In the genomic region with DNA sequence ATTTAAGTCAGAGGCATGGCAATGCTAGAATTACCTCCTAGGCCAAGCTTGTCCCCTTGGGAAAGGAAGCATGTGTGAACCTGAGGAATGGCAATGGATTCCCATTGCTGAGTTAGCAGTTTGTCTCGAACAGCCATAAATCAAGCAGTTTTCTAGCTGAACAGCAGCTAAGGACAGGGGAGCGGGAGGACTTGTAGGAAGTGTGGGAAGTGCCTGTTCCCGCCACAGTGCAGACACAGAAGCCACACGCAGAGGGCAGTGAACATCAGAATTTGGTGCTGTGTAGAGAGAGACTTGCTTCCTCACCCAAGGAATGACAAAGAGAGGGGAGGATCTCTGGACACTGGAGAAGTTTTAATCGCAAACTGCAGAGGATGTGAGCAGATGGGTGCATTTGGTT, we compare ENCODE assay signal across 13 cellular contexts. TPM values are rescaled to one million over a fixed set of nuclear protein-coding genes. Genes with fewer than 3 reads are reported as not detected.
DNase-seq lines count a peak whose midpoint lies in the region; ATAC-seq and TF ChIP-seq lines count a peak whose summit lies in the region.
"Had no signal": no experiment of that assay in that cellular context is flagged by ENCODE, and none has a peak within 500 bp of the region (broad histone marks: within the 10 kb centered on the region; RNA-seq: fewer than 3 reads in every experiment).

No MANE protein-coding gene starts in this region.

- H4K20me1 ChIP-seq in GM23338 (replicated peaks; ENCODE audit: insufficient read depth), result peaks cover 68% of the 10 kb centered on the region

- H2AFZ ChIP-seq in GM23338, result no peak overlapping the region

- H3K4me1 ChIP-seq in GM23338 (ENCODE audit: insufficient read depth) (peaks cover 52% of the 10 kb centered on the region), iPS-20b (ENCODE audit: insufficient read depth, low read length) (peaks cover 21% of the 10 kb centered on the region)

- no peaks in the 10 kb centered on the region for H3K9me2 ChIP-seq in GM23338 (ENCODE audit: insufficient read depth)

- H3K4me1 Mint-ChIP-seq in GM23338, result peaks cover 60% of the 10 kb centered on the region
- H3K4me1 Mint-ChIP-seq in activated T-helper 2 cell treated with anti-CD3 and anti-CD28 coated beads, Interferon-gamma antibody, Interleukin-2, Interleukin-4, amounts not matched to agents 10 μg/mL and 5 μg/mL and 100 μg/mL, durations not matched to agents 14 hours and 24 hours and 36 hours (ENCODE audit: low read depth), result peaks cover 51% of the 10 kb centered on the region

- peak overlapping the region; percentile 98 for H3K4me3 ChIP-seq in GM23338
- H3K4me3 ChIP-seq in iPS-20b (ENCODE audit: low read length), result peak overlapping the region; percentile 98; the same call in 1 of the 2 replicates
- H3K4me3 ChIP-seq: adrenal gland had no signal

- no peak for ATAC-seq in GM23338
- ATAC-seq in GM18511 (IDR thresholded peaks at IDR 0.05; ENCODE audit: unreplicated experiment), result no peak
- ATAC-seq: naive thymus-derived CD8-positive, alpha-beta T cell had no signal

- H3F3A ChIP-seq in GM23338 (replicated peaks; ENCODE audit: low read depth), result peaks cover 14% of the 10 kb centered on the region

- intact Hi-C loops in activated T-helper 2 cell treated with anti-CD3 and anti-CD28 coated beads, Interferon-gamma antibody, Interleukin-2, Interleukin-4, amounts not matched to agents 10 μg/mL and 5 μg/mL and 100 μg/mL, durations not matched to agents 14 hours and 24 hours and 36 hours (cut with micrococcal nuclease), result no loop called here

- H3K27me3 ChIP-seq in GM23338 (ENCODE audit: insufficient read depth), result no peaks in the 10 kb centered on the region
- no peaks in the 10 kb centered on the region for H3K27me3 ChIP-seq in iPS-20b (ENCODE audit: insufficient read depth, low read length)

- H3K36me3 Mint-ChIP-seq in GM23338 (ENCODE audit: low read depth), result peaks cover 74% of the 10 kb centered on the region
- peaks cover 27% of the 10 kb centered on the region for H3K36me3 Mint-ChIP-seq in activated T-helper 2 cell treated with anti-CD3 and anti-CD28 coated beads, Interferon-gamma antibody, Interleukin-2, Interleukin-4, amounts not matched to agents 10 μg/mL and 5 μg/mL and 100 μg/mL, durations not matched to agents 14 hours and 24 hours and 36 hours (ENCODE audit: low read depth)
- H3K36me3 Mint-ChIP-seq: IgD-negative memory B cell had no signal

- H3K4me3 Mint-ChIP-seq in GM23338, result peak overlapping the region; percentile 99
- no peak overlapping the region for H3K4me3 Mint-ChIP-seq in activated T-helper 2 cell treated with anti-CD3 and anti-CD28 coated beads, Interferon-gamma antibody, Interleukin-2, Interleukin-4, amounts not matched to agents 10 μg/mL and 5 μg/mL and 100 μg/mL, durations not matched to agents 14 hours and 24 hours and 36 hours (ENCODE audit: low read depth)
- H3K4me3 Mint-ChIP-seq: IgD-negative memory B cell had no signal

- H3K9me3 ChIP-seq in iPS-20b (ENCODE audit: insufficient read depth, low read depth, low read length), result no peaks in the 10 kb centered on the region
- H3K9me3 ChIP-seq: adrenal gland had no signal

- H3K36me3 ChIP-seq in GM23338 (ENCODE audit: insufficient read depth) (peaks cover 17% of the 10 kb centered on the region), iPS-20b (ENCODE audit: insufficient read depth, low read depth, low read length) (peaks cover 38% of the 10 kb centered on the region; the same call in 1 of the 2 replicates)
- H3K36me3 ChIP-seq: adrenal gland had no signal

- DNase-seq in AG08395 (ENCODE audit: low spot score) (peak; percentile 7), GM23338 (ENCODE audit: low spot score) (peak; percentile 35), NCI-H2196 treated with DMSO at 0.1 percent for 48 hours (lab: John Stamatoyannopoulos, UW; ENCODE audit: unreplicated experiment) (no peak), cerebellar nuclear complex (lab: John Stamatoyannopoulos, UW) (no peak), 8988T (no peak)
- DNase-seq in activated T-helper 2 cell treated with anti-CD3 and anti-CD28 coated beads, Interferon-gamma antibody, Interleukin-2, Interleukin-4, amounts not matched to agents 10 μg/mL and 5 μg/mL and 100 μg/mL, durations not matched to agents 14 hours and 24 hours and 36 hours (ENCODE audit: low spot score), result no peak
- DNase-seq: adrenal gland; naive thymus-derived CD8-positive, alpha-beta T cell; stimulated activated CD4-positive, alpha-beta T cell treated with anti-CD3 and anti-CD28 coated beads, Interleukin-2, amount 100 ng/mL, for 48 hours had no signal

- peak overlapping the region; percentile 91 for H3K4me2 ChIP-seq in GM23338

- peaks cover 6% of the 10 kb centered on the region; the same call in 2 of the 3 replicates for H3K9me3 Mint-ChIP-seq in GM23338
- H3K9me3 Mint-ChIP-seq in activated T-helper 2 cell treated with anti-CD3 and anti-CD28 coated beads, Interferon-gamma antibody, Interleukin-2, Interleukin-4, amounts not matched to agents 10 μg/mL and 5 μg/mL and 100 μg/mL, durations not matched to agents 14 hours and 24 hours and 36 hours, result no peaks in the 10 kb centered on the region
- H3K9me3 Mint-ChIP-seq: IgD-negative memory B cell had no signal

- peaks cover 87% of the 10 kb centered on the region for H3K79me2 ChIP-seq in GM23338 (replicated peaks; ENCODE audit: insufficient read depth)

- H3K27ac ChIP-seq in GM23338 (ENCODE audit: low read depth) (no peak overlapping the region), iPS-20b (ENCODE audit: low read length) (no peak overlapping the region)
- H3K27ac ChIP-seq: adrenal gland had no signal

- H3K27ac Mint-ChIP-seq in GM23338, result peak overlapping the region; percentile 41; the same call in 1 of the 2 replicates
- peak overlapping the region; percentile 10 for H3K27ac Mint-ChIP-seq in activated T-helper 2 cell treated with anti-CD3 and anti-CD28 coated beads, Interferon-gamma antibody, Interleukin-2, Interleukin-4, amounts not matched to agents 10 μg/mL and 5 μg/mL and 100 μg/mL, durations not matched to agents 14 hours and 24 hours and 36 hours
- H3K27ac Mint-ChIP-seq: IgD-negative memory B cell had no signal

- TF ChIP-seq CTCF in GM23338 (conservative IDR thresholded peaks at IDR 0.05; ENCODE audit: low read depth in 2 of 2), result no peak

- H3K9ac ChIP-seq in iPS-20b (ENCODE audit: low read depth, low read length), result peak overlapping the region; percentile 7; the same call in 1 of the 2 replicates

- peaks cover 21% of the 10 kb centered on the region for H3K27me3 Mint-ChIP-seq in GM23338 (ENCODE audit: insufficient read depth, low read depth, poor library complexity)
- peaks cover 3% of the 10 kb centered on the region for H3K27me3 Mint-ChIP-seq in activated T-helper 2 cell treated with anti-CD3 and anti-CD28 coated beads, Interferon-gamma antibody, Interleukin-2, Interleukin-4, amounts not matched to agents 10 μg/mL and 5 μg/mL and 100 μg/mL, durations not matched to agents 14 hours and 24 hours and 36 hours (ENCODE audit: low read depth)

TF ChIP-seq in GM23338, 12 proteins besides CTCF, POLR2A, EP300 and RAD21:
- TF ChIP-seq ZNF114 (CRISPR knock-in tag; IDR thresholded peaks at IDR 0.05) (no peak), EZH2 (IDR thresholded peaks at IDR 0.05; ENCODE audit: low read depth, unreplicated experiment) (no peak), JUNB (IDR thresholded peaks at IDR 0.05; ENCODE audit: unreplicated experiment) (no peak), POLR2AphosphoS5 (IDR thresholded peaks at IDR 0.05; ENCODE audit: low read depth) (peak; percentile 20; the same call in 1 of the 2 replicates), EZH2phosphoT487 (IDR thresholded peaks at IDR 0.05; ENCODE audit: unreplicated experiment) (no peak)

RNA-seq across cellular contexts. Expression of gene PHGDH, which starts 3.8 kb away (rescaled TPM):
- total RNA-seq in GM23338 (2014; rRNA removed; shearing (Covaris generic)), result 816 and 885 TPM in 2 replicates
- 612 and 652 TPM in 2 replicates for polyA plus RNA-seq in GM23338 (2016; fragmentation: Nextera tagmentation; extraction: Ambion mirVana)
- total RNA-seq in activated T-helper 2 cell treated with anti-CD3 and anti-CD28 coated beads, Interferon-gamma antibody, Interleukin-2, Interleukin-4, amounts not matched to agents 10 μg/mL and 5 μg/mL and 100 μg/mL, durations not matched to agents 14 hours and 24 hours and 36 hours, result 58.7 and 61.6 TPM in 2 replicates

RNA-seq across cellular contexts. Expression of gene HMGCS2, which starts 53.2 kb away (rescaled TPM):
- not detected in 2 replicates for total RNA-seq in GM23338 (2014; rRNA removed; shearing (Covaris generic))
- not detected in 2 replicates for polyA plus RNA-seq in GM23338 (2016; fragmentation: Nextera tagmentation; extraction: Ambion mirVana)
- not detected in 2 replicates for total RNA-seq in activated T-helper 2 cell treated with anti-CD3 and anti-CD28 coated beads, Interferon-gamma antibody, Interleukin-2, Interleukin-4, amounts not matched to agents 10 μg/mL and 5 μg/mL and 100 μg/mL, durations not matched to agents 14 hours and 24 hours and 36 hours
- total RNA-seq: glomerular endothelial cell; naive thymus-derived CD8-positive, alpha-beta T cell had no signal
- polyA plus RNA-seq: IgD-negative memory B cell; naive thymus-derived CD8-positive, alpha-beta T cell had no signal

Comparison
In these comparisons a context has a peak if more than half of its experiments do, and no peak if none do; other contexts are left out.
1. DNase-seq: peak in AG08395 (single experiment) and GM23338 (single experiment); none in activated T-helper 2 cell treated with anti-CD3 and anti-CD28 coated beads, Interferon-gamma antibody, Interleukin-2, Interleukin-4, amounts not matched to agents 10 μg/mL and 5 μg/mL and 100 μg/mL, durations not matched to agents 14 hours and 24 hours and 36 hours (single experiment), NCI-H2196 treated with DMSO at 0.1 percent for 48 hours (single experiment), cerebellar nuclear complex (0 of 2) and 8988T (single experiment).
2. RNA of gene PHGDH, which starts 3.8 kb away (total RNA-seq): 816 to 885 TPM in GM23338; 58.7 to 61.6 TPM in activated T-helper 2 cell treated with anti-CD3 and anti-CD28 coated beads, Interferon-gamma antibody, Interleukin-2, Interleukin-4, amounts not matched to agents 10 μg/mL and 5 μg/mL and 100 μg/mL, durations not matched to agents 14 hours and 24 hours and 36 hours; every median in the first group is over 10 times any median in the second.